ENCODE assay signal across 10 cellular contexts in the genomic region with DNA sequence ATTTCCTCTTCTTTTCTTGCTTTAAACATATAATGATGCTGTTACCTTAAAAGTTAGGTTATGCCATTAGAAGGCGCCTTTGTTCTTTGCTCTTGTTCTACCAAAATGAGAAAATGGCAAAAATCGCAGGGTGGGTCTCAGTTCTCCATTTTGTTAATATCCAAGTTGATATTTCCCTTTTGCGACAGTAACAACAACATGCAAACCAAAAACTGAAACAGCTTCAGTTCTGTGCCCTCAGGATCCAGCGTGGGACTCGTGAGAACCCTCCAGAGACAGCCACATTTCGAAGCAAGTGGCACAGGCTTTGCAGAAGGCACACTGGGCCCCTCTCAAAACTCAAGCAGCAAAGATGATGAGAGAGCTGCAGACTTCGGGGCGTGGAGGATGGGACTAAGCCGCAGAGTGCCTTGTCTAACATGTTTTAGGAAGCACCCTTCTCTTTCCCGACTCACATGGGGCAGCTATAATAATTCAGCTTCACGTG. TPM values are rescaled to one million over a fixed set of nuclear protein-coding genes. Genes with fewer than 3 reads are reported as not detected.
DNase-seq lines count a peak whose midpoint lies in the region; ATAC-seq and TF ChIP-seq lines count a peak whose summit lies in the region.
"Had no signal": no experiment of that assay in that cellular context is flagged by ENCODE, and none has a peak within 500 bp of the region (broad histone marks: within the 10 kb centered on the region; RNA-seq: fewer than 3 reads in every experiment).

No MANE protein-coding gene starts in this region.

- no peaks in the 10 kb centered on the region for H3K9me3 Mint-ChIP-seq in CD4-positive, alpha-beta T cell
- H3K9me3 Mint-ChIP-seq in neural crest cell: no peaks in the 10 kb centered on the region

- WGBS in mesendoderm (ENCODE audit: extremely low coverage, insufficient coverage, low lambda C conversion rate): no CpG with 5 or more reads among the region's 11 CpGs

- DNase-seq in CD4-positive, alpha-beta T cell: peak in 2 of 10 experiments; percentile 12 to 17
- DNase-seq in HL-60 (ENCODE audit: low read depth in 1 of 2, low spot score in 1 of 2) (peak; percentile 69 to 70), neural crest cell (ENCODE audit: low read depth, low spot score) (no peak), mesendoderm (no peak), caudate nucleus (lab: John Stamatoyannopoulos, UW) (no peak), PC-3 (no peak)
- DNase-seq in activated naive CD4-positive, alpha-beta T cell treated with anti-CD3 and anti-CD28 coated beads, Interleukin-2, amount 50 U/mL, for 16 hours: peak; percentile 25
- DNase-seq: NCI-H2171 treated with DMSO at 0.1 percent for 48 hours had no signal

- H3K27me3 Mint-ChIP-seq in CD4-positive, alpha-beta T cell: no peaks in the 10 kb centered on the region
- no peaks in the 10 kb centered on the region for H3K27me3 Mint-ChIP-seq in neural crest cell (ENCODE audit: low read depth)

- no peak overlapping the region for H3K9ac ChIP-seq in mesendoderm (ENCODE audit: low read length)
- H3K9ac ChIP-seq in PC-3 (ENCODE audit: low read length): no peak overlapping the region

- no peak for TF ChIP-seq CTCF in CD4-positive, alpha-beta T cell (IDR thresholded peaks at IDR 0.05)
- TF ChIP-seq CTCF in HL-60 (IDR thresholded peaks at IDR 0.05; ENCODE audit: insufficient read depth, low read length): no peak
- TF ChIP-seq CTCF in neural crest cell (conservative IDR thresholded peaks at IDR 0.05): no peak
- no peak for TF ChIP-seq CTCF in PC-3 (conservative IDR thresholded peaks at IDR 0.05; ENCODE audit: low read depth, low read length)

- no peak overlapping the region for H4K5ac ChIP-seq in mesendoderm (ENCODE audit: low read length)

- H3K79me1 ChIP-seq in mesendoderm (ENCODE audit: low read length): no peaks in the 10 kb centered on the region

- H3K9me3 ChIP-seq in CD4-positive, alpha-beta T cell (ENCODE audit: control insufficient read depth, low read length): no peaks in the 10 kb centered on the region
- no peaks in the 10 kb centered on the region for H3K9me3 ChIP-seq in PC-3 (ENCODE audit: low read length)

- H2BK120ac ChIP-seq in mesendoderm (ENCODE audit: low read depth, low read length): no peak overlapping the region

- peak; percentile 6 for ATAC-seq in CD4-positive, alpha-beta T cell (ENCODE audit: poor library complexity)
- no peak for ATAC-seq in HG02588 (IDR thresholded peaks at IDR 0.05; ENCODE audit: unreplicated experiment)
- no peak for ATAC-seq in PC-3

- no peaks in the 10 kb centered on the region for H3F3A ChIP-seq in PC-3 (ENCODE audit: low read length, unreplicated experiment)

- CTCF ChIA-PET in CD4-positive, alpha-beta T cell (lab: Charles Lee): interaction anchor here (0.5 to 3.3 kb wide), 13 partner anchors 8 to 105 kb away, joined by 3 to 26 read pairs (median 5); no protein-coding TSS in a partner anchor
- CTCF ChIA-PET in PC-3 (lab: Charles Lee): no interaction called here

- intact Hi-C loops in CD4-positive, alpha-beta T cell (cut with DNase I, micrococcal nuclease): loop anchor here in 1 of 2 experiments (1.0 kb wide), 2 partner anchors 17 to 55 kb away; no protein-coding TSS in a partner anchor
- intact Hi-C loops in PC-3 (cut with micrococcal nuclease): no loop called here

- no TSS peak for BruUV-seq in PC-3 (replicated peaks; lab: Mats Ljungman, UMichigan)

- H3K4ac ChIP-seq in mesendoderm (ENCODE audit: low read depth, low read length): no peak overlapping the region

- H3K4me3 Mint-ChIP-seq in CD4-positive, alpha-beta T cell: no peak overlapping the region
- no peak overlapping the region for H3K4me3 Mint-ChIP-seq in neural crest cell

- peaks cover 8% of the 10 kb centered on the region for H3K4me1 Mint-ChIP-seq in CD4-positive, alpha-beta T cell (ENCODE audit: low read depth)
- peaks cover 32% of the 10 kb centered on the region for H3K4me1 Mint-ChIP-seq in neural crest cell

- no peak overlapping the region for H3K56ac ChIP-seq in mesendoderm (ENCODE audit: low read length)

- no peak overlapping the region for H2AFZ ChIP-seq in PC-3 (ENCODE audit: low read length)

- no peaks in the 10 kb centered on the region for H4K20me1 ChIP-seq in PC-3 (ENCODE audit: low read length)

- H3K27me3 ChIP-seq in CD4-positive, alpha-beta T cell (ENCODE audit: control insufficient read depth, insufficient read depth, low read length): no peaks in the 10 kb centered on the region
- H3K27me3 ChIP-seq in HL-60 (ENCODE audit: insufficient read depth, poor library complexity, severe bottlenecking) (no peaks in the 10 kb centered on the region), mesendoderm (ENCODE audit: insufficient read depth, low read length, poor library complexity) (no peaks in the 10 kb centered on the region), PC-3 (ENCODE audit: low read length) (peaks cover 22% of the 10 kb centered on the region; the same call in 1 of the 2 replicates)

- no peak overlapping the region for H4K8ac ChIP-seq in mesendoderm (ENCODE audit: low read depth, low read length)

- no peaks in the 10 kb centered on the region for H3K9me2 ChIP-seq in PC-3 (replicated peaks; ENCODE audit: low read length)

- H3K18ac ChIP-seq in mesendoderm (ENCODE audit: low read length): no peak overlapping the region

- peaks cover 23% of the 10 kb centered on the region for H3K4me1 ChIP-seq in mesendoderm (ENCODE audit: control insufficient read depth, low read depth, low read length)
- no peaks in the 10 kb centered on the region for H3K4me1 ChIP-seq in PC-3 (ENCODE audit: insufficient read depth, low read length)

- H3K36me3 ChIP-seq in mesendoderm (ENCODE audit: control insufficient read depth, insufficient read depth, low read length) (no peaks in the 10 kb centered on the region), PC-3 (ENCODE audit: low read depth, low read length) (no peaks in the 10 kb centered on the region)

- H2AK5ac ChIP-seq in mesendoderm (ENCODE audit: low read length): no peak overlapping the region

- H3K27ac ChIP-seq in CD4-positive, alpha-beta T cell (ENCODE audit: low read depth, low read length): peak overlapping the region; percentile 97
- H3K27ac ChIP-seq in HL-60 (replicated peaks): peak overlapping the region; percentile 77
- no peak overlapping the region for H3K27ac ChIP-seq in mesendoderm (ENCODE audit: low read depth, low read length)
- H3K27ac ChIP-seq in caudate nucleus (ENCODE audit: low read depth, low read length): no peak overlapping the region
- no peak overlapping the region for H3K27ac ChIP-seq in PC-3 (ENCODE audit: low read length)
- H3K27ac ChIP-seq: VCaP had no signal

- H3K27ac Mint-ChIP-seq in CD4-positive, alpha-beta T cell: no peak overlapping the region
- H3K27ac Mint-ChIP-seq in neural crest cell (ENCODE audit: unreplicated experiment): peak overlapping the region; percentile 28

- H3K4me2 ChIP-seq in mesendoderm (ENCODE audit: low read length) (no peak overlapping the region), PC-3 (ENCODE audit: low read length) (no peak overlapping the region)

- H3K36me3 Mint-ChIP-seq in CD4-positive, alpha-beta T cell (ENCODE audit: low read depth): no peaks in the 10 kb centered on the region
- H3K36me3 Mint-ChIP-seq in neural crest cell (ENCODE audit: low read depth): no peaks in the 10 kb centered on the region

- H2BK5ac ChIP-seq in mesendoderm (ENCODE audit: low read length): no peak overlapping the region

- no peak overlapping the region for H3K23ac ChIP-seq in mesendoderm (ENCODE audit: low read length)

- no peak overlapping the region for H3K4me3 ChIP-seq in HL-60 (replicated peaks; ENCODE audit: insufficient read depth, low read length)
- no peak overlapping the region for H3K4me3 ChIP-seq in mesendoderm (ENCODE audit: low read length)
- H3K4me3 ChIP-seq in PC-3 (ENCODE audit: low read length): no peak overlapping the region

- H2BK15ac ChIP-seq in mesendoderm (replicated peaks; ENCODE audit: low read depth): no peak overlapping the region

- POLR2A ChIA-PET in CD4-positive, alpha-beta T cell (lab: Charles Lee): interaction anchor here (0.8 to 5.9 kb wide), 13 partner anchors 12 to 69 kb away, joined by 3 to 236 read pairs (median 23); partner anchors contain the start of gene LCP2
- POLR2A ChIA-PET in PC-3 (lab: Charles Lee; ENCODE audit: unreplicated experiment): no interaction called here

- no peaks in the 10 kb centered on the region for H3K79me2 ChIP-seq in mesendoderm (ENCODE audit: control insufficient read depth, insufficient read depth, low read length)
- H3K79me2 ChIP-seq in PC-3 (ENCODE audit: low read length): no peaks in the 10 kb centered on the region

RNA-seq across cellular contexts. Expression of gene LCP2, which starts 33.0 kb away (rescaled TPM):
- 100 to 1,000 TPM; 154 to 155 TPM for total RNA-seq in CD4-positive, alpha-beta T cell
- total RNA-seq in neural crest cell (not detected in 2 replicates), PC-3 (2014; rRNA removed) (not detected in 2 replicates)
- polyA plus RNA-seq in mesendoderm (2013, experiment 1 of 2): 0.13 TPM
- polyA plus RNA-seq in mesendoderm (2013, experiment 2 of 2): 0.10 TPM

RNA-seq across cellular contexts. Expression of gene KCNMB1, which starts 58.6 kb away (rescaled TPM):
- total RNA-seq in CD4-positive, alpha-beta T cell: under 1 TPM; 0.06 to 0.11 TPM
- total RNA-seq in neural crest cell (0.09 TPM in 1 of 2 replicates, not detected in the other), PC-3 (2014; rRNA removed) (not detected in 2 replicates)
- 0.48 TPM for polyA plus RNA-seq in mesendoderm (2013, experiment 1 of 2)
- polyA plus RNA-seq in mesendoderm (2013, experiment 2 of 2): 0.42 TPM

Comparison
In these comparisons a context has a peak if more than half of its experiments do, and no peak if none do; other contexts are left out.
1. DNase-seq: peak in HL-60 (2 of 2) and activated naive CD4-positive, alpha-beta T cell treated with anti-CD3 and anti-CD28 coated beads, Interleukin-2, amount 50 U/mL, for 16 hours (single experiment); none in neural crest cell (single experiment), mesendoderm (single experiment), caudate nucleus (0 of 61) and PC-3 (single experiment).
2. H3K27ac ChIP-seq: peak in CD4-positive, alpha-beta T cell (single experiment) and HL-60 (single experiment); none in mesendoderm (single experiment), caudate nucleus (single experiment) and PC-3 (single experiment).
3. RNA of gene LCP2, which starts 33.0 kb away (total RNA-seq): 154 to 155 TPM in CD4-positive, alpha-beta T cell; not detected in neural crest cell and not detected in PC-3; every median in the first group is over 100 times any median in the second.